In the genomic region with DNA sequence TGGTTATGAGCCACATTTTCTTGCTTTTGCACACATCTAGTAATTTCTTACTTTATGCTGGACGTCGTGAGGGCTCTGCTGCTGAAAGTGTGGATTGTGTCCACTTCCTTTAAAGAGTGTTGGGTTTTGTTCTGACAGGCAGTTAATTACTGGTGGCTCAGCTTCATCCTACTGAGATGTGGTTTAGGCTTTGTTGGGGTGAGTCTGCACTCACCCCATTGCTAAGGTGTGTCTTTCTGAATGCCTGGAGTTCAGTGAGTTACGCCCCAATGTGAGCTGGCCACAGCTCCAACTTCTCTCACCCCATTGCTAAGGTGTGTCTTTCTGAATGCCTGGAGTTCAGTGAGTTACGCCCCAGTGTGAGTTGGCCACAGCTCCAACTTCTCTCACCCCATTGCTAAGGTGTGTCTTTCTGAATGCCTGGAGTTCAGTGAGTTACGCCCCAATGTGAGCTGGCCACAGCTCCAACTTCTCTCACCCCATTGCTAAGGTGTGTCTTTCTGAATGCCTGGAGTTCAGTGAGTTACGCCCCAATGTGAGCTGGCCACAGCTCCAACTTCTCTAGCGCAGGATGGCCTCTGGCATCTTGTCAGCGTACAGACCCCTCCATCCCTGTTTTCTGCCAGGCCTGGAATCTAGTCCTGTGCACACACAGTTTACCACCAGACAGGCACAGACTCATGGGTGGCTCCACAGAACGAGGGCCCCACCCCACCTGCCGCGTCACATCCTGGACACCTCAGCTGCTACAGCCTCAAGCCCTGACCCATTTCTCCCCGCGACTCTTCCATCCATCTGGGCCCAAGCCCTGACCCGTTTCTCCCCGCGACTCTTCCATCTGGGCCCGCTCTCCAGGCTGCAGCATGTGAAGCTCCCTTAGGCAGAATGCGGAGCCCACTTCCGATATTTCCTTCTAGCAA, we compare ENCODE assay signal across 5 cellular contexts. TPM values are rescaled to one million over a fixed set of nuclear protein-coding genes. Genes with fewer than 3 reads are reported as not detected.
"Had no signal": no experiment of that assay in that cellular context is flagged by ENCODE, and none has a peak within 500 bp of the region (broad histone marks: within the 10 kb centered on the region; RNA-seq: fewer than 3 reads in every experiment).

No MANE protein-coding gene starts in this region.

RNA-seq across cellular contexts. Expression of a gene that starts 39.5 kb away (rescaled TPM):
- total RNA-seq: activated CD8-positive, alpha-beta memory T cell treated with anti-CD3 and anti-CD28 coated beads, Interleukin-2, amount 10 ng/mL, durations not matched to agents 7 days and 5 days; activated CD8-positive, alpha-beta T cell treated with anti-CD3 and anti-CD28 coated beads, Interleukin-2, amount 10 ng/mL, durations not matched to agents 7 days and 5 days; activated T-helper 2 cell treated with anti-CD3 and anti-CD28 coated beads, Interferon-gamma antibody, Interleukin-2, Interleukin-4, amounts not matched to agents 10 μg/mL and 5 μg/mL and 100 μg/mL, durations not matched to agents 14 hours and 24 hours and 36 hours; mesenteric fat pad; thoracic aorta had no signal
